11 cellular contexts compared by ENCODE assay signal in the genomic region with DNA sequence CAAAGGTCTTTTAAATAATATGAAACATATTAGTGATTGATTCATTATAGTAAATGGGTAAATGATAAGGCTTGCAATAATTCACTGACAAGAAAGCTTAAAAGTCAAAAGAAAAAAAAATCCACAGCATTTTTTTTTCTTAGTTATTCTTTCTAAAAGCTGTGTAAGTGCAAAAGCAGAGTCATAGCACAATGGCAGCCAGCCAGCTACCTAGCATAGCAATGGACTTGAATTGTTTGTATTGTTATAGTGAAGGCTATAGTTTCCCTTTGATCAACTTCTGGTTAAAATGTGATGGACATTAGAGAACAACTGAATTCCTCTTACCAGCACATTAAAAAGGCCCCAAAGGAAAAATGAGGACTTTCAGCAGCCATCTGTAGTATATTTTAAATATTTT.
DNase-seq lines count a peak whose midpoint lies in the region; ATAC-seq and TF ChIP-seq lines count a peak whose summit lies in the region.
"Had no signal": no experiment of that assay in that cellular context is flagged by ENCODE, and none has a peak within 500 bp of the region (broad histone marks: within the 10 kb centered on the region; RNA-seq: fewer than 3 reads in every experiment).

No MANE protein-coding gene starts in this region.

- peaks cover 55% of the 10 kb centered on the region for H3K36me3 Mint-ChIP-seq in HFFc6 (ENCODE audit: low read depth)

- TF ChIP-seq CTCF in HFFc6 (IDR thresholded peaks at IDR 0.05), result no peak

- peaks cover 68% of the 10 kb centered on the region for H3K4me1 Mint-ChIP-seq in HFFc6 (ENCODE audit: low read depth)

- no peak for ATAC-seq in HG02870 (IDR thresholded peaks at IDR 0.05; ENCODE audit: unreplicated experiment)
- ATAC-seq: lower lobe of right lung had no signal

- H3K4me3 Mint-ChIP-seq in HFFc6, result no peak overlapping the region

- DNase-seq in AG08396 (ENCODE audit: low spot score), result peak; percentile 18
- peak; percentile 26 for DNase-seq in HFFc6
- DNase-seq in dedifferentiated amniotic fluid mesenchymal stem cell (ENCODE audit: extremely low spot score), result peak; percentile 67
- peak; percentile 88 to 90 for DNase-seq in lung microvascular endothelial cell (ENCODE audit: low read depth in 2 of 2)
- DNase-seq in SW 1271 (lab: John Stamatoyannopoulos, UW), result no peak
- no peak for DNase-seq in NCI-H2107 treated with DMSO at 0.1 percent for 48 hours (lab: John Stamatoyannopoulos, UW; ENCODE audit: unreplicated experiment)
- no peak for DNase-seq in SHP77 (lab: John Stamatoyannopoulos, UW)
- DNase-seq: activated effector memory CD4-positive, alpha-beta T cell treated with Interleukin-2 at 50 U/mL for 16 hours; lower lobe of right lung; NCI-H1436 treated with DMSO at 0.1 percent for 48 hours had no signal

- no peaks in the 10 kb centered on the region for H3K9me3 Mint-ChIP-seq in HFFc6

- H3K27me3 Mint-ChIP-seq in HFFc6 (ENCODE audit: insufficient read depth), result no peaks in the 10 kb centered on the region

- H3K27ac Mint-ChIP-seq in HFFc6, result peak overlapping the region; percentile 10

Comparison
In these comparisons a context has a peak if more than half of its experiments do, and no peak if none do; other contexts are left out.
1. DNase-seq: peak in AG08396 (single experiment), HFFc6 (single experiment), dedifferentiated amniotic fluid mesenchymal stem cell (single experiment) and lung microvascular endothelial cell (2 of 2); none in SW 1271 (0 of 2), NCI-H2107 treated with DMSO at 0.1 percent for 48 hours (single experiment) and SHP77 (0 of 2).